Comparison of ENCODE assay signal across 25 cellular contexts in the genomic region with DNA sequence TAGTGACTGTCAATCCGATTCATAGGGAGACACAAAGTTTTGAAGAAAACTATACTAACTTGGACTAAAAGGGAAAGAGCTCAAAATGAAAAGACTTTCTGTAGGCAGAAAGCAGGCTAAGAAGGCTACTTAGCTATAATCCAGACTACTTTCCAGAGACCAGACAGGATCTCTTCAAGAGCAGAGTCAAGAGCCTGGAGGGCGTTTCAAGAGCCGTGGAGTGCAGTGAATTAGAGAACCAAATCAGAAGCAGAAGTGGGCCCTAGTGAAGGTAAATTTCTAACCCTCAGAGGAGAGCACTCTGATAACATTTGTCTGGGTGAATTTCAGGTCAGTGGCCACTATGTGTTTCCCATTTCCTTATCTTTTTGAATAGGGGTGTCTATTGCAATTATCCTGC.
"Had no signal": no experiment of that assay in that cellular context is flagged by ENCODE, and none has a peak within 500 bp of the region (broad histone marks: within the 10 kb centered on the region; RNA-seq: fewer than 3 reads in every experiment).

No MANE protein-coding gene starts in this region.

- H3K4me1 ChIP-seq: adrenal gland, ascending aorta, breast epithelium, colonic mucosa, esophagus squamous epithelium had no signal

- ATAC-seq: activated CD8-positive, alpha-beta T cell treated with anti-CD3 and anti-CD28 coated beads for 36 hours; activated naive CD8-positive, alpha-beta T cell treated with anti-CD3 and anti-CD28 coated beads, Interleukin-2, amount 50 U/mL, for 24 hours had no signal

- H3K9me3 ChIP-seq: adrenal gland, ascending aorta, colonic mucosa had no signal

- DNase-seq: activated CD4-positive, alpha-beta T cell treated with anti-CD3 and anti-CD28 coated beads for 48 hours; activated CD4-positive, alpha-beta T cell treated with anti-CD3 and anti-CD28 coated beads, Interleukin-2, amount 50 U/mL, for 1 hour; activated CD4-positive, alpha-beta T cell treated with anti-CD3 and anti-CD28 coated beads, Interleukin-2, amount 50 U/mL, for 48 hours; activated CD4-positive, CD25-positive, alpha-beta regulatory T cell; activated CD8-positive, alpha-beta memory T cell treated with anti-CD3 and anti-CD28 coated beads for 24 hours; activated CD8-positive, alpha-beta T cell treated with anti-CD3 and anti-CD28 coated beads for 36 hours; activated effector memory CD4-positive, alpha-beta T cell treated with anti-CD3 and anti-CD28 coated beads, Interleukin-2, amount 50 U/mL, for 16 hours; activated naive CD4-positive, alpha-beta T cell treated with anti-CD3 and anti-CD28 coated beads for 36 hours; activated naive CD8-positive, alpha-beta T cell treated with anti-CD3 and anti-CD28 coated beads for 36 hours; activated naive CD8-positive, alpha-beta T cell treated with anti-CD3 and anti-CD28 coated beads, Interleukin-2, amount 50 U/mL, for 24 hours; activated T-cell treated with anti-CD3 and anti-CD28 coated beads, Interleukin-2, amount 50 U/mL, for 48 hours; adrenal gland; amygdala; central memory CD4-positive, alpha-beta T cell; cerebellar nuclear complex; colonic mucosa; effector CD8-positive, alpha-beta T cell; esophagus squamous epithelium; head of caudate nucleus; hippocampal formation; T-helper 2 cell had no signal

- H3K36me3 ChIP-seq: adrenal gland, ascending aorta, breast epithelium, cardiac muscle cell, colonic mucosa, esophagus squamous epithelium had no signal

- H3K4me3 ChIP-seq: adrenal gland, ascending aorta, breast epithelium, cardiac muscle cell, colonic mucosa, esophagus squamous epithelium had no signal

- H3K27ac ChIP-seq: adrenal gland, ascending aorta, breast epithelium, cardiac muscle cell, colonic mucosa, epithelial cell of prostate, esophagus squamous epithelium had no signal

- H3K27me3 ChIP-seq: adrenal gland, ascending aorta, breast epithelium, cardiac muscle cell, colonic mucosa, esophagus squamous epithelium had no signal
